8 cellular contexts compared by ENCODE assay signal in genomic region chr14:23321572-23322547, GRCh38. TPM values are rescaled to one million over a fixed set of nuclear protein-coding genes. Genes with fewer than 3 reads are reported as not detected.
DNase-seq lines count a peak whose midpoint lies in the region; ATAC-seq, FAIRE-seq and TF ChIP-seq lines count a peak whose summit lies in the region.

No MANE protein-coding gene starts in this region.

- peaks cover 18% of the 10 kb centered on the region for H3F3A ChIP-seq in SU-DHL-6 (ENCODE audit: insufficient read depth)

- no peak overlapping the region for H2AFZ ChIP-seq in SU-DHL-6 (ENCODE audit: low read depth, low read length, severe bottlenecking)

- peak; percentile 19 for TF ChIP-seq POLR2A in GM19099 (IDR thresholded peaks at IDR 0.05; ENCODE audit: extremely low read depth, insufficient read length, low read depth)

- peak; percentile 3 for ATAC-seq in HG03520 (IDR thresholded peaks at IDR 0.05; ENCODE audit: unreplicated experiment)

- in situ Hi-C loops in astrocyte of the cerebellum (cut with HindIII; ENCODE audit: low sequenced_read_pairs), result no loop called here

- TF ChIP-seq CTCF in SU-DHL-6 (IDR thresholded peaks at IDR 0.05; ENCODE audit: insufficient read depth, low read length, poor library complexity, severe bottlenecking) (no peak), astrocyte of the cerebellum (IDR thresholded peaks at IDR 0.05; ENCODE audit: low read depth, low read length, missing control alignments) (no peak)

- H3K4me3 ChIP-seq in SU-DHL-6 (ENCODE audit: insufficient read depth, low read length, poor library complexity, severe bottlenecking), result peak overlapping the region; percentile 98
- peak overlapping the region; percentile 59 for H3K4me3 ChIP-seq in astrocyte of the cerebellum (ENCODE audit: low read depth, low read length)
- H3K4me3 ChIP-seq in iPS-18a (ENCODE audit: low read length), result peak overlapping the region; percentile 87
- H3K4me3 ChIP-seq in small intestine (ENCODE audit: low read depth in 1 of 2, low read length in 2 of 2), result peak overlapping the region; percentile 64 to 99

- H3K4me2 ChIP-seq in SU-DHL-6 (ENCODE audit: low read depth, low read length, poor library complexity, severe bottlenecking), result peak overlapping the region; percentile 92

- no peak for FAIRE-seq in small intestine (lab: Jason Lieb, UNC)

- H3K36me3 ChIP-seq in SU-DHL-6 (ENCODE audit: low read length), result peaks cover 13% of the 10 kb centered on the region
- H3K36me3 ChIP-seq in iPS-18a (ENCODE audit: control insufficient read depth, low read depth, low read length), result peaks cover 36% of the 10 kb centered on the region
- peaks cover 14 to 16% of the 10 kb centered on the region in 2 donors for H3K36me3 ChIP-seq in small intestine (ENCODE audit: control insufficient read depth in 2 of 2, insufficient read depth in 2 of 2, low read length in 2 of 2)

- no peaks in the 10 kb centered on the region for H3K9me2 ChIP-seq in SU-DHL-6 (replicated peaks; ENCODE audit: insufficient read depth, low read length)

- H4K20me1 ChIP-seq in SU-DHL-6 (ENCODE audit: low read depth, low read length), result 0 out of 2 replicates have a peak, but pooled peaks cover 4% of the 10 kb centered on the region

- H3K9ac ChIP-seq in SU-DHL-6 (ENCODE audit: low read length), result peak overlapping the region; percentile 78
- H3K9ac ChIP-seq in iPS-18a (ENCODE audit: low read length), result peak overlapping the region; percentile 94

- peaks cover 22% of the 10 kb centered on the region for H3K4me1 ChIP-seq in iPS-18a (ENCODE audit: control insufficient read depth, low read depth, low read length)
- H3K4me1 ChIP-seq in small intestine (ENCODE audit: control insufficient read depth in 2 of 2, insufficient read depth in 1 of 2, low read depth in 1 of 2, low read length in 1 of 2), result peaks cover 2 to 3% of the 10 kb centered on the region in 2 donors

- H3K27ac ChIP-seq in SU-DHL-6 (ENCODE audit: low read depth, low read length) (peak overlapping the region; percentile 59), iPS-18a (ENCODE audit: low read length) (peak overlapping the region; percentile 85), small intestine (ENCODE audit: low read depth in 1 of 2, low read length in 1 of 2) (peak overlapping the region; percentile 79 to 94)

- H3K79me2 ChIP-seq in SU-DHL-6 (ENCODE audit: insufficient read depth, low read length), result peaks cover 19% of the 10 kb centered on the region

- 0 to 1% (median 0%) methylated on average over 46 to 64 of the region's 64 CpGs for WGBS in small intestine, 3 donors

- DNase-seq in AG08395 (ENCODE audit: low spot score) (peak; percentile 58), astrocyte of the cerebellum (ENCODE audit: low read depth) (no peak), small intestine (peak; percentile 80), NCI-H510A (lab: John Stamatoyannopoulos, UW) (no peak)

- H3K27me3 ChIP-seq in SU-DHL-6 (ENCODE audit: low read length) (no peaks in the 10 kb centered on the region), iPS-18a (ENCODE audit: control insufficient read depth, insufficient read depth, low read length) (no peaks in the 10 kb centered on the region), small intestine (ENCODE audit: control insufficient read depth in 2 of 2, insufficient read depth in 2 of 2, low read length in 2 of 2) (no peaks in the 10 kb centered on the region)

- H3K9me3 ChIP-seq in SU-DHL-6 (ENCODE audit: insufficient read depth, low read length) (no peaks in the 10 kb centered on the region), iPS-18a (ENCODE audit: control insufficient read depth, low read depth, low read length) (no peaks in the 10 kb centered on the region), small intestine (ENCODE audit: control insufficient read depth, low read depth) (peaks cover 2% of the 10 kb centered on the region)

RNA-seq across cellular contexts. Expression of gene PABPN1, which starts 0.6 kb away (rescaled TPM):
- 100 to 1,000 TPM; 119 to 170 (median 125) TPM for polyA plus RNA-seq in small intestine

RNA-seq across cellular contexts. Expression of gene BCL2L2, which starts 15.2 kb away (rescaled TPM):
- polyA plus RNA-seq in small intestine, result 10 to 100 TPM; 30.8 to 44.0 (median 31.5) TPM

RNA-seq across cellular contexts. Expression of gene PPP1R3E, which starts 19.2 kb away (rescaled TPM):
- polyA plus RNA-seq in small intestine, result 10 to 100 TPM in 1 of 3 donors, 1 to 10 TPM in 2; 6.7 to 20.6 (median 8.4) TPM

RNA-seq across cellular contexts. Expression of gene SLC22A17, which starts 30.8 kb away (rescaled TPM):
- polyA plus RNA-seq in small intestine, result 10 to 100 TPM in 1 of 3 donors, 1 to 10 TPM in 1, under 1 TPM in 1; 0.67 to 12.7 (median 2.2) TPM

RNA-seq across cellular contexts. Expression of gene HOMEZ, which starts 35.9 kb away (rescaled TPM):
- 1 to 10 TPM; 3.2 to 9.1 (median 6.0) TPM for polyA plus RNA-seq in small intestine

Comparison
In these comparisons a context has a peak if more than half of its experiments do, and no peak if none do; other contexts are left out.
1. DNase-seq: peak in AG08395 (single experiment) and small intestine (single experiment); none in astrocyte of the cerebellum (single experiment) and NCI-H510A (single experiment).
2. Peak in every context shown above with its lines, with median percentiles within 50 percentile points of each other: H3K27ac ChIP-seq and H3K4me3 ChIP-seq.